Comparison of ENCODE assay signal across 14 cellular contexts in genomic region chr1:232413674-232414073, GRCh38.
DNase-seq lines count a peak whose midpoint lies in the region; ATAC-seq and TF ChIP-seq lines count a peak whose summit lies in the region.
"Had no signal": no experiment of that assay in that cellular context is flagged by ENCODE, and none has a peak within 500 bp of the region (broad histone marks: within the 10 kb centered on the region; RNA-seq: fewer than 3 reads in every experiment).

No MANE protein-coding gene starts in this region.

- ATAC-seq in left ventricle myocardium superior (peak; percentile 11), Right ventricle myocardium inferior (no peak), HG02973 (IDR thresholded peaks at IDR 0.05; ENCODE audit: unreplicated experiment) (no peak)
- ATAC-seq: CD8-positive, alpha-beta T cell; HCT116 had no signal

- intact Hi-C loops in left ventricle myocardium superior (cut with micrococcal nuclease) (no loop called here), Right ventricle myocardium inferior (cut with DNase I) (no loop called here), breast epithelium (cut with DNase I; ENCODE audit: low total_unique reads) (no loop called here)

- no peak overlapping the region for H3K4me3 ChIP-seq in breast epithelium
- H3K4me3 ChIP-seq: GM23248 had no signal

- H3K4me1 ChIP-seq in breast epithelium = no peaks in the 10 kb centered on the region

- no peak for TF ChIP-seq POLR2A in breast epithelium (IDR thresholded peaks at IDR 0.05)

- no peak for TF ChIP-seq CTCF in breast epithelium (IDR thresholded peaks at IDR 0.05)

- no peaks in the 10 kb centered on the region for H3K36me3 ChIP-seq in breast epithelium

- DNase-seq in left ventricle myocardium superior = no peak
- no peak for DNase-seq in Right ventricle myocardium inferior (ENCODE audit: missing footprints)
- DNase-seq in SK-N-DZ (ENCODE audit: low spot score) = peak; percentile 72
- DNase-seq in islet precursor cell = peak; percentile 66
- no peak for DNase-seq in breast epithelium (ENCODE audit: low spot score in 2 of 2)
- no peak for DNase-seq in activated CD4-positive, alpha-beta T cell treated with anti-CD3 and anti-CD28 coated beads for 4 hours
- DNase-seq: CD8-positive, alpha-beta T cell; COR-L47; DMS153; DMS79 treated with DMSO at 0.1 percent for 48 hours; GM23248; IMR-90 had no signal

- H3K9me3 ChIP-seq in breast epithelium = peaks cover 6 to 7% of the 10 kb centered on the region in 2 donors

- H3K27me3 ChIP-seq in breast epithelium = no peaks in the 10 kb centered on the region

- H3K27ac ChIP-seq in breast epithelium = no peak overlapping the region
- H3K27ac ChIP-seq: GM23248 had no signal

Comparison
In these comparisons a context has a peak if more than half of its experiments do, and no peak if none do; other contexts are left out.
1. DNase-seq: peak in SK-N-DZ (single experiment) and islet precursor cell (single experiment); none in left ventricle myocardium superior (single experiment), Right ventricle myocardium inferior (single experiment), breast epithelium (0 of 2) and activated CD4-positive, alpha-beta T cell treated with anti-CD3 and anti-CD28 coated beads for 4 hours (0 of 2).